ENCODE assay signal across 15 cellular contexts in genomic region chr20:63002511-63002910, GRCh38. TPM values are rescaled to one million over a fixed set of nuclear protein-coding genes. Genes with fewer than 3 reads are reported as not detected.
DNase-seq lines count a peak whose midpoint lies in the region; FAIRE-seq and TF ChIP-seq lines count a peak whose summit lies in the region.
"Had no signal": no experiment of that assay in that cellular context is flagged by ENCODE, and none has a peak within 500 bp of the region (broad histone marks: within the 10 kb centered on the region; RNA-seq: fewer than 3 reads in every experiment).

No MANE protein-coding gene starts in this region.

- H3K4me1 Mint-ChIP-seq in glutamatergic neuron (ENCODE audit: low read depth, unreplicated experiment): peaks cover 38% of the 10 kb centered on the region

- TF ChIP-seq CTCF in bronchial epithelial cell (IDR thresholded peaks at IDR 0.05; ENCODE audit: insufficient read depth, low read length, severe bottlenecking) (no peak), glutamatergic neuron (IDR thresholded peaks at IDR 0.05; ENCODE audit: partially characterized antibody, unreplicated experiment) (no peak)

- H4K20me1 ChIP-seq in BLaER1 treated with 17β-estradiol and CSF1 and Interleukin-3, amounts not matched to agents 10 nM and 100 nM: peaks cover 0 to 47% (median 26%) of the 10 kb centered on the region in 11 experiments; a peak in 20 of 22 replicates

- H3K27ac ChIP-seq in BLaER1 treated with 17β-estradiol and CSF1 and Interleukin-3, amounts not matched to agents 10 nM and 100 nM: no peak overlapping the region
- H3K27ac ChIP-seq: HL-60 had no signal

- no peak overlapping the region for H3K27ac Mint-ChIP-seq in glutamatergic neuron (ENCODE audit: unreplicated experiment)

- peaks cover 13% of the 10 kb centered on the region for H3K9me3 Mint-ChIP-seq in glutamatergic neuron (ENCODE audit: unreplicated experiment)
- H3K9me3 Mint-ChIP-seq: CD8-positive, alpha-beta memory T cell had no signal

- peaks cover 53 to 78% (median 57%) of the 10 kb centered on the region in 11 experiments for H3K27me3 ChIP-seq in BLaER1 treated with 17β-estradiol and CSF1 and Interleukin-3, amounts not matched to agents 10 nM and 100 nM
- peaks cover 28% of the 10 kb centered on the region for H3K27me3 ChIP-seq in bronchial epithelial cell (ENCODE audit: control insufficient read depth, insufficient read depth, low read length)

- H3K9ac ChIP-seq in BLaER1 treated with 17β-estradiol and CSF1 and Interleukin-3, amounts not matched to agents 10 nM and 100 nM: no peak overlapping the region

- no peak for FAIRE-seq in bronchial epithelial cell (lab: Jason Lieb, UNC)
- FAIRE-seq: A204.1, H54 had no signal

- peak overlapping the region in 8 of 11 experiments; percentile 3 to 98 (median 68); a peak in 14 of 22 replicates for H3K4me2 ChIP-seq in BLaER1 treated with 17β-estradiol and CSF1 and Interleukin-3, amounts not matched to agents 10 nM and 100 nM

- H3K27me3 Mint-ChIP-seq in glutamatergic neuron (ENCODE audit: unreplicated experiment): peaks cover 13% of the 10 kb centered on the region

- H3K36me3 ChIP-seq in BLaER1 treated with 17β-estradiol and CSF1 and Interleukin-3, amounts not matched to agents 10 nM and 100 nM: no peaks in the 10 kb centered on the region
- H3K36me3 ChIP-seq in bronchial epithelial cell (ENCODE audit: control insufficient read depth, insufficient read depth, low read length): no peaks in the 10 kb centered on the region
- H3K36me3 ChIP-seq: BE2C had no signal

- H3K4me3 Mint-ChIP-seq in glutamatergic neuron (ENCODE audit: unreplicated experiment): peak overlapping the region; percentile 92
- H3K4me3 Mint-ChIP-seq: CD8-positive, alpha-beta memory T cell had no signal

- DNase-seq in LoVo (ENCODE audit: low spot score) (peak; percentile 16), bronchial epithelial cell (ENCODE audit: low read depth) (peak; percentile 55), glutamatergic neuron (no peak), NCI-H82 (lab: John Stamatoyannopoulos, UW) (no peak), pons (ENCODE audit: low spot score) (no peak)
- DNase-seq in activated T-cell treated with anti-CD3 and anti-CD28 coated beads, Interleukin-2, amount 50 U/mL, for 1 hour: no peak
- DNase-seq: BE2C; Caco-2; CD8-positive, alpha-beta memory T cell; DMS53; IMR-90 had no signal

- H3K4me1 ChIP-seq in BLaER1 treated with 17β-estradiol and CSF1 and Interleukin-3, amounts not matched to agents 10 nM and 100 nM: peaks cover 44 to 98% (median 91%) of the 10 kb centered on the region in 10 experiments
- H3K4me1 ChIP-seq: BE2C, Caco-2 had no signal

- H3K4me3 ChIP-seq in BLaER1 treated with 17β-estradiol and CSF1 and Interleukin-3, amounts not matched to agents 10 nM and 100 nM: no peak overlapping the region
- no peak overlapping the region for H3K4me3 ChIP-seq in bronchial epithelial cell (ENCODE audit: low read depth, low read length)

- H3K36me3 Mint-ChIP-seq in glutamatergic neuron (ENCODE audit: unreplicated experiment): peaks cover 10% of the 10 kb centered on the region
- H3K36me3 Mint-ChIP-seq: CD8-positive, alpha-beta memory T cell had no signal

- no peaks in the 10 kb centered on the region for H3K9me3 ChIP-seq in BLaER1 treated with 17β-estradiol and CSF1 and Interleukin-3, amounts not matched to agents 10 nM and 100 nM (replicated peaks in 1 of 11)
- H3K9me3 ChIP-seq: BE2C, Caco-2 had no signal

RNA-seq across cellular contexts. Expression of gene BHLHE23, which starts 4.3 kb away (rescaled TPM):
- total RNA-seq in bronchial epithelial cell: not detected in 2 replicates
- total RNA-seq in glutamatergic neuron (ENCODE audit: unreplicated experiment): 23.9 TPM
- total RNA-seq: CD8-positive, alpha-beta memory T cell; IMR-90 had no signal

RNA-seq across cellular contexts. Expression of gene SLC17A9, which starts 50.0 kb away (rescaled TPM):
- total RNA-seq in bronchial epithelial cell (0.13 and 0.53 TPM in 2 replicates), glutamatergic neuron (ENCODE audit: unreplicated experiment) (1.8 TPM)

Comparison
In these comparisons a context has a peak if more than half of its experiments do, and no peak if none do; other contexts are left out.
1. DNase-seq: peak in LoVo (single experiment) and bronchial epithelial cell (single experiment); none in glutamatergic neuron (single experiment), activated T-cell treated with anti-CD3 and anti-CD28 coated beads, Interleukin-2, amount 50 U/mL, for 1 hour (single experiment), NCI-H82 (single experiment) and pons (single experiment).
2. RNA of gene BHLHE23, which starts 4.3 kb away (total RNA-seq): 23.9 TPM in glutamatergic neuron (single experiment); not detected in bronchial epithelial cell; every median in the first group is over 10 times any median in the second.